Comparison of ENCODE assay signal across 25 cellular contexts in the genomic region with DNA sequence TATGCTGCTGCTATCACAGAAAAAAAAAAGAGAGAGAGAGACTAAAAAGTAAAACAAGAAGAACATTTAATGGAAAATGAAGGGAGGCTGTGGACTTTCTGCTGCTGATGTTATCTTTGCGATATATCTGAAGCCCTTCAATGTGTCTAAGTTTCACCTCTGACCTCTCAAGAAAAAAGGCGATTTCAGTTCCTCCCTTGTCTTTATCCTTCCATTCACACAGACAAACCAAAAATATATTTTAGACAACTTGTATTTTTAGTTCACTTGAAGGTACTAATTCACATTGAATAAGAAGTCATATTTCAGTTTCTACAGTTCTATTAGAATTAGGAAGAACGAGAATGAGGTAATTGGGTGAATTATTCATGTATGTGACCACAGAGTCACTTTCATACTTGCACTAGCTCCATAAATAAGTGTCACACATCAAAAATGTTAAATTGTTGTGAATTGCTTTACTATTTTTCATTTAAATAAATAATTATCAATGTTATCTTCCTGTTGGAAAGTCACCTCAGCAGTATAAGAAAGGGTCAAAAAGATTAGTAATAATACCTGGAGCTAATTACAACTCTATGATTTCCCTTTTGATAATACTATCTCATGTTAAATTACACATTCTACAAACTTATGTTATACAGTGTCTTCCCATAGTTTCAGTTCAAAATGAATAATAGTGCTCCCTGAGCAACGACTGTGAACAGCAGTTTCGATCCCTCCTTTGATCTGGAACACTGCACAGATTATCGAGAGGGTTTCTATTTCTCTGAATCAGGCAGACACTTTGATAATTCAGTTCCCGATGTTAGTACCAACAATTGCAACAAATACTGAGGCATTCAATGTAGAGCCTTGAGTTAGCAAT.
"Had no signal": no experiment of that assay in that cellular context is flagged by ENCODE, and none has a peak within 500 bp of the region (broad histone marks: within the 10 kb centered on the region; RNA-seq: fewer than 3 reads in every experiment).

No MANE protein-coding gene starts in this region.

- H3K27me3 ChIP-seq: dorsolateral prefrontal cortex, neutrophil, pancreas, right lobe of liver, suprapubic skin, transverse colon, upper lobe of right lung, uterus had no signal

- H3K4me1 Mint-ChIP-seq: immature natural killer cell; naive thymus-derived CD8-positive, alpha-beta T cell; stimulated activated naive CD8-positive, alpha-beta T cell treated with anti-CD3 and anti-CD28 coated beads, Interleukin-15, amount 100 ng/mL, for 72 hours had no signal

- FAIRE-seq: frontal cortex, pancreas, small intestine had no signal

- ATAC-seq: left colon; left ventricle myocardium superior; lower lobe of right lung; naive thymus-derived CD8-positive, alpha-beta T cell; pancreas; right lobe of liver; stimulated activated naive CD8-positive, alpha-beta T cell treated with anti-CD3 and anti-CD28 coated beads, Interleukin-15, amount 100 ng/mL, for 72 hours; upper lobe of right lung had no signal

- H3K27ac ChIP-seq: dorsolateral prefrontal cortex, lower lobe of right lung, neutrophil, pancreas, right lobe of liver, suprapubic skin, transverse colon, upper lobe of right lung, uterus had no signal

- H3K36me3 Mint-ChIP-seq: immature natural killer cell; naive thymus-derived CD8-positive, alpha-beta T cell had no signal

- H3K36me3 ChIP-seq: lower lobe of right lung, neutrophil, pancreas, right lobe of liver, suprapubic skin, transverse colon, upper lobe of right lung, uterus had no signal

- H3K27ac Mint-ChIP-seq: immature natural killer cell; naive thymus-derived CD8-positive, alpha-beta T cell; stimulated activated naive CD8-positive, alpha-beta T cell treated with anti-CD3 and anti-CD28 coated beads, Interleukin-15, amount 100 ng/mL, for 72 hours had no signal

- H3K4me3 Mint-ChIP-seq: immature natural killer cell; naive thymus-derived CD8-positive, alpha-beta T cell; stimulated activated naive CD8-positive, alpha-beta T cell treated with anti-CD3 and anti-CD28 coated beads, Interleukin-15, amount 100 ng/mL, for 72 hours had no signal

- H3K4me1 ChIP-seq: lower lobe of right lung, pancreas, right lobe of liver, suprapubic skin, transverse colon, upper lobe of right lung, uterus had no signal

- H3K27me3 Mint-ChIP-seq: naive thymus-derived CD8-positive, alpha-beta T cell; stimulated activated naive CD8-positive, alpha-beta T cell treated with anti-CD3 and anti-CD28 coated beads, Interleukin-15, amount 100 ng/mL, for 72 hours had no signal

- DNase-seq: dorsolateral prefrontal cortex; effector CD4-positive, alpha-beta T cell; hypothalamus; immature natural killer cell; islet precursor cell; kidney glomerular epithelial cell; left colon; left ventricle myocardium superior; lower lobe of right lung; naive thymus-derived CD8-positive, alpha-beta T cell; pancreas; retina; right lobe of liver; small intestine; stimulated activated CD4-positive, alpha-beta T cell treated with anti-CD3 and anti-CD28 coated beads, Interleukin-15, amount 100 ng/mL, for 24 hours; stimulated activated CD4-positive, alpha-beta T cell treated with anti-CD3 and anti-CD28 coated beads, Interleukin-4, amount 100 ng/mL, for 1 hour; stimulated activated CD8-positive, alpha-beta memory T cell treated with anti-CD3 and anti-CD28 coated beads, Interleukin-4, amount 100 ng/mL, for 48 hours; stimulated activated naive CD4-positive, alpha-beta T cell; stimulated activated naive CD8-positive, alpha-beta T cell treated with anti-CD3 and anti-CD28 coated beads, Interleukin-15, amount 100 ng/mL, for 72 hours; transverse colon; upper lobe of right lung; uterus had no signal

- H3K9me3 ChIP-seq: lower lobe of right lung, neutrophil, pancreas, right lobe of liver, suprapubic skin, transverse colon, upper lobe of right lung, uterus had no signal

- H3K9me3 Mint-ChIP-seq: immature natural killer cell had no signal

- H3K4me3 ChIP-seq: dorsolateral prefrontal cortex, lower lobe of right lung, pancreas, right lobe of liver, suprapubic skin, transverse colon, upper lobe of right lung, uterus had no signal
